ENCODE assay signal across 1 cellular context in the genomic region with DNA sequence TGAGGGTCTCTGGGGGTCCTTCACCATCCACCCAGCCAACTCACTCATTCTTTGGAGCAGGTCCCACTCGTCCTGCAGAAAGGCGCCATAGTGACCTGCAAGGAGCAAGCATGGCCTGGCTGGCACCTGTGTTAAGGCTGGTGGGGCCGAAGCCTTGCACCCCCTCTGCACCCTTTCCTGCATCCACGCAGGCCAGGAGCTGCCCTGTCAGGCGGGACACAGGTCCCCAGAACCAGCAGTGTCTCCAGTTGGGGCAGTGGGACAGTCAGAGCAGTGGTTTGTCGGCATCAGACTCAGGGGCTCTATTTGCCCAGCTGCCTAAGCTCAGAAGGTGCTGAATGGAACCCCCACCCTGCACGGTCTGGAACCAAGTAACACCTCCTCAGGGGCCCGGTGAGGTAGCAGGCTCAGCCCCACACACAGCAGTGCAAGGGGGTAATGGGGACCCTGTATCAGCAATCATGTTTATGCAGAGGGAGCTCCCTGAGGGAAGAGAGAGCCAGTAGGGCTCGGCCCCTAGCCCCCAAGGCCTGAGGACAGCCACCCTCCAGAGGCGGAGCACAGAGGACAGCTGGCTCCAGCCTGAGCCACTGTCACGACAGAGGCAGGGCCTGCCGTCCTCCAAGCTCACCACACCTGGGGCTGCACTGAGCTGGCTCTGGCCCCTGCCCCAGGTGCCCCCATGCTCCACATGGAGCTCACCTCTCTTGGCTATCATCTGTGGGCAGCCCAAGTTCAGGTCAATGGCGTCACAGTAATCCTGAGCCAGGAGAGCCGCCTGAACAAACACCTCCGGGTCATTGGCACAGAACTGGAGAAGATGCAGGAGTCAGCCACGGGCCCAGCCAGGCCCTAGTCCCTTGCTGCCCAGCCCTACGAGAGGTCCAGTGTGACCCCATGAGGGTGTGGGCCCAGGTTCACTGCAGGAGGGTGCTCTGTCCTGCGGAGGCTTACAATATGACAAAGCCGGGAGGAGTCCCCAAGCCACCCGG.
TF ChIP-seq lines count a peak whose summit lies in the region.

No MANE protein-coding gene starts in this region.

TF ChIP-seq in HEK293, 187 proteins besides CTCF, POLR2A, EP300 and RAD21 (continued from another document):
- TF ChIP-seq, protein P1, sequence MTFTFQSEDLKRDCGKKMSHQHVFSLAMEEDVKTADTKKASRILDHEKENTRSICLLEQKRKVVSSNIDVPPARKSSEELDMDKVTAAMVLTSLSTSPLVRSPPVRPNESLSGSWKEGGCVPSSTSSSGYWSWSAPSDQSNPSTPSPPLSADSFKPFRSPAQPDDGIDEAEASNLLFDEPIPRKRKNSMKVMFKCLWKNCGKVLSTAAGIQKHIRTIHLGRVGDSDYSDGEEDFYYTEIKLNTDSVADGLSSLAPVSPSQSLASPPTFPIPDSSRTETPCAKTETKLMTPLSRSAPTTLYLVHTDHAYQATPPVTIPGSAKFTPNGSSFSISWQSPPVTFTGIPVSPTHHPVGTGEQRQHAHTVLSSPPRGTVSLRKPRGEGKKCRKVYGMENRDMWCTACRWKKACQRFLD (tag by site-specific recombination; IDR thresholded peaks at IDR 0.05), result no peak
- no peak for TF ChIP-seq ZNF660 (tag by site-specific recombination; IDR thresholded peaks at IDR 0.05)
TF ChIP-seq in HEK293: peak in this region for 1.
